ENCODE assay signal across 23 cellular contexts in genomic region chr16:50669741-50670140, GRCh38. TPM values are rescaled to one million over a fixed set of nuclear protein-coding genes. Genes with fewer than 3 reads are reported as not detected.
DNase-seq lines count a peak whose midpoint lies in the region; ATAC-seq, FAIRE-seq and TF ChIP-seq lines count a peak whose summit lies in the region.
"Had no signal": no experiment of that assay in that cellular context is flagged by ENCODE, and none has a peak within 500 bp of the region (broad histone marks: within the 10 kb centered on the region; RNA-seq: fewer than 3 reads in every experiment).

No MANE protein-coding gene starts in this region.

- H3K4me1 Mint-ChIP-seq in T-helper 17 cell: peaks cover 30% of the 10 kb centered on the region
- peaks cover 35% of the 10 kb centered on the region for H3K4me1 Mint-ChIP-seq in activated T-helper 17 cell treated with anti-CD3 and anti-CD28 coated beads, Interleukin-2, amount 50 U/mL, for 72 hours

- H3K4me3 Mint-ChIP-seq in T-helper 17 cell: no peak overlapping the region
- no peak overlapping the region for H3K4me3 Mint-ChIP-seq in activated T-helper 17 cell treated with anti-CD3 and anti-CD28 coated beads, Interleukin-2, amount 50 U/mL, for 72 hours
- H3K4me3 Mint-ChIP-seq: IgD-negative memory B cell had no signal

- DNase-seq in T-helper 17 cell (no peak), lower lobe of right lung (peak; percentile 13), spleen (peak; percentile 39), HepG2 (ENCODE audit: low spot score) (no peak), occipital lobe (lab: John Stamatoyannopoulos, UW) (no peak), OCI-LY7 (ENCODE audit: low spot score) (no peak)
- DNase-seq: ACHN; C1 segment of cervical spinal cord; Caco-2; CD4-positive, CD25-positive, alpha-beta regulatory T cell; GM23248; KBM-7 had no signal

- H4K20me1 ChIP-seq in BLaER1 treated with 17β-estradiol and CSF1 and Interleukin-3, amounts not matched to agents 10 nM and 100 nM: 0 out of 22 replicates have a peak, but pooled peaks cover 0 to 8% (median 0%) of the 10 kb centered on the region in 11 experiments
- H4K20me1 ChIP-seq in HepG2 (ENCODE audit: insufficient read depth, low read length) (no peaks in the 10 kb centered on the region), OCI-LY7 (ENCODE audit: insufficient read depth, low read length) (no peaks in the 10 kb centered on the region)

- no peak overlapping the region for H3K27ac ChIP-seq in BLaER1 treated with 17β-estradiol and CSF1 and Interleukin-3, amounts not matched to agents 10 nM and 100 nM
- H3K27ac ChIP-seq in lower lobe of right lung: no peak overlapping the region
- H3K27ac ChIP-seq in spleen: peak overlapping the region in 1 of 8 donors; percentile 56
- H3K27ac ChIP-seq in HepG2 (ENCODE audit: extremely low read length, insufficient read depth, low read length): no peak overlapping the region
- H3K27ac ChIP-seq in OCI-LY7 (ENCODE audit: low read depth, low read length, poor library complexity, severe bottlenecking): no peak overlapping the region
- H3K27ac ChIP-seq: GM23248 had no signal

- no peaks in the 10 kb centered on the region for H3K27me3 Mint-ChIP-seq in T-helper 17 cell
- no peaks in the 10 kb centered on the region for H3K27me3 Mint-ChIP-seq in activated T-helper 17 cell treated with anti-CD3 and anti-CD28 coated beads, Interleukin-2, amount 50 U/mL, for 72 hours
- H3K27me3 Mint-ChIP-seq: CD4-positive, CD25-positive, alpha-beta regulatory T cell; IgD-negative memory B cell had no signal

- H2AFZ ChIP-seq in HepG2 (ENCODE audit: low read length) (no peak overlapping the region), OCI-LY7 (ENCODE audit: low read length) (no peak overlapping the region)
- H2AFZ ChIP-seq: GM23248 had no signal

- CTCF ChIA-PET in HepG2 (lab: Yijun Ruan, JAX; ENCODE audit: low intra/inter-chr PET ratio, low total read pairs): no interaction called here
- CTCF ChIA-PET in OCI-LY7 (lab: Charles Lee; ENCODE audit: unreplicated experiment): interaction anchor here (2.6 kb wide), 1 partner anchor 137 kb away, joined by 12 read pairs; no protein-coding TSS in a partner anchor

- no TSS peak for BruUV-seq in HepG2 (replicated peaks; lab: Mats Ljungman, UMichigan)
- no TSS peak for BruUV-seq in OCI-LY7 (replicated peaks; lab: Mats Ljungman, UMichigan)

- WGBS in spleen, 5 donors: 89 to 100% (median 96%) methylated on average over 4 of the region's 4 CpGs
- 100% methylated on average over 3 of the region's 4 CpGs for WGBS in HepG2 (ENCODE audit: low lambda C conversion rate)

- no peaks in the 10 kb centered on the region for H3K27me3 ChIP-seq in BLaER1 treated with 17β-estradiol and CSF1 and Interleukin-3, amounts not matched to agents 10 nM and 100 nM
- no peaks in the 10 kb centered on the region for H3K27me3 ChIP-seq in lower lobe of right lung (ENCODE audit: low read depth)
- H3K27me3 ChIP-seq in spleen (replicated peaks in 1 of 7): no peaks in the 10 kb centered on the region
- H3K27me3 ChIP-seq in HepG2 (ENCODE audit: control insufficient read depth in 1 of 2, insufficient read depth in 2 of 2, low read length in 2 of 2): no peaks in the 10 kb centered on the region

- POLR2A ChIA-PET in HepG2 (lab: Yijun Ruan, JAX): no interaction called here
- POLR2A ChIA-PET in OCI-LY7 (lab: Charles Lee): no interaction called here

- no peaks in the 10 kb centered on the region for H3K9me2 ChIP-seq in OCI-LY7 (ENCODE audit: insufficient read depth, low read length)

- TF ChIP-seq RAD21 in HepG2 (CRISPR knock-in tag; IDR thresholded peaks at IDR 0.05): no peak

- FAIRE-seq in HepG2 (lab: Jason Lieb, UNC): no peak
- FAIRE-seq: A204.1, D721Med, G401.6, GM12892, GM18507, HTR-8/SVneo had no signal

- TF ChIP-seq CTCF in lower lobe of right lung (IDR thresholded peaks at IDR 0.05) (no peak), spleen (IDR thresholded peaks at IDR 0.05 in 8 of 11, conservative IDR thresholded peaks at IDR 0.05 in 3 of 11) (no peak), HepG2 (CRISPR knock-in tag; IDR thresholded peaks at IDR 0.05) (no peak), OCI-LY7 (conservative IDR thresholded peaks at IDR 0.05; ENCODE audit: low read length) (no peak)

- H3K27ac Mint-ChIP-seq in T-helper 17 cell: peak overlapping the region; percentile 94
- no peak overlapping the region for H3K27ac Mint-ChIP-seq in activated T-helper 17 cell treated with anti-CD3 and anti-CD28 coated beads, Interleukin-2, amount 50 U/mL, for 72 hours

- in situ Hi-C loops in HepG2 (cut with HindIII; ENCODE audit: extremely low pct_ligation_motif_present, low pct_unique_long_range_greater_than_20kb): loop anchor here (5.0 to 10.0 kb wide), 3 partner anchors 138 to 405 kb away; partner anchors contain the start of gene ADCY7

- H3K4me2 ChIP-seq in BLaER1 treated with 17β-estradiol and CSF1 and Interleukin-3, amounts not matched to agents 10 nM and 100 nM: peak overlapping the region in 8 of 11 experiments; percentile 27 to 87 (median 70); a peak in 6 of 22 replicates
- H3K4me2 ChIP-seq in HepG2 (ENCODE audit: low read depth, low read length) (no peak overlapping the region), OCI-LY7 (ENCODE audit: low read length) (no peak overlapping the region)

- H3K79me2 ChIP-seq in HepG2 (ENCODE audit: insufficient read depth, low read length) (no peaks in the 10 kb centered on the region), OCI-LY7 (ENCODE audit: insufficient read depth, low read depth, low read length) (no peaks in the 10 kb centered on the region)

- H3K36me3 Mint-ChIP-seq in T-helper 17 cell (ENCODE audit: low read depth): peaks cover 8% of the 10 kb centered on the region
- H3K36me3 Mint-ChIP-seq in activated T-helper 17 cell treated with anti-CD3 and anti-CD28 coated beads, Interleukin-2, amount 50 U/mL, for 72 hours (ENCODE audit: low read depth): peaks cover 69% of the 10 kb centered on the region

- TF ChIP-seq POLR2A in spleen (IDR thresholded peaks at IDR 0.05) (no peak), HepG2 (IDR thresholded peaks at IDR 0.05; ENCODE audit: insufficient read depth in 1 of 2, low read depth in 2 of 2, low read length in 2 of 2) (no peak)

- H3K9me3 ChIP-seq in BLaER1 treated with 17β-estradiol and CSF1 and Interleukin-3, amounts not matched to agents 10 nM and 100 nM (replicated peaks in 1 of 11): peaks cover 29 to 37% (median 35%) of the 10 kb centered on the region in 11 experiments
- H3K9me3 ChIP-seq in T-helper 17 cell (ENCODE audit: control insufficient read depth, low read length, poor library complexity, severe bottlenecking): no peaks in the 10 kb centered on the region
- H3K9me3 ChIP-seq in lower lobe of right lung: peaks cover 23% of the 10 kb centered on the region
- peaks cover 0 to 36% (median 34%) of the 10 kb centered on the region in 8 donors for H3K9me3 ChIP-seq in spleen
- H3K9me3 ChIP-seq in HepG2 (ENCODE audit: low read length): peaks cover 34% of the 10 kb centered on the region
- peaks cover 6% of the 10 kb centered on the region; the same call in 1 of the 2 replicates for H3K9me3 ChIP-seq in OCI-LY7 (ENCODE audit: low read length)

- intact Hi-C loops in lower lobe of right lung (cut with DNase I): no loop called here
- intact Hi-C loops in spleen (cut with DNase I; ENCODE audit: low total_unique reads): loop anchor here (5.0 to 10.0 kb wide), 5 partner anchors 78 to 645 kb away; partner anchors contain the start of genes BRD7 and CNEP1R1
- intact Hi-C loops in HepG2 (cut with micrococcal nuclease; ENCODE audit: unreplicated experiment): loop anchor here (5.0 to 10.0 kb wide), 3 partner anchors 73 to 425 kb away; partner anchors contain the start of gene CYLD
- intact Hi-C loops in OCI-LY7 (cut with micrococcal nuclease; ENCODE audit: unreplicated experiment): loop anchor here (5.0 kb wide), 1 partner anchor 78 kb away; no protein-coding TSS in a partner anchor

- H3K36me3 ChIP-seq in BLaER1 treated with 17β-estradiol and CSF1 and Interleukin-3, amounts not matched to agents 10 nM and 100 nM: peaks cover 32 to 52% (median 37%) of the 10 kb centered on the region in 11 experiments
- H3K36me3 ChIP-seq in lower lobe of right lung: peaks cover 1% of the 10 kb centered on the region
- peaks cover 0 to 73% (median 35%) of the 10 kb centered on the region in 6 donors for H3K36me3 ChIP-seq in spleen
- H3K36me3 ChIP-seq in HepG2 (replicated peaks in 1 of 2; ENCODE audit: control insufficient read depth in 1 of 2, insufficient read depth in 2 of 2, low read length in 2 of 2): no peaks in the 10 kb centered on the region
- H3K36me3 ChIP-seq in OCI-LY7 (ENCODE audit: insufficient read depth, low read length): no peaks in the 10 kb centered on the region
- H3K36me3 ChIP-seq: HAP-1 had no signal

- no peak overlapping the region for H3K9ac ChIP-seq in BLaER1 treated with 17β-estradiol and CSF1 and Interleukin-3, amounts not matched to agents 10 nM and 100 nM
- H3K9ac ChIP-seq in HepG2 (ENCODE audit: insufficient read depth, low read depth, low read length): no peak overlapping the region
- H3K9ac ChIP-seq: GM23248 had no signal

- H3K9me3 Mint-ChIP-seq in activated T-helper 17 cell treated with anti-CD3 and anti-CD28 coated beads, Interleukin-2, amount 50 U/mL, for 72 hours: peaks cover 4% of the 10 kb centered on the region

- no peak for TF ChIP-seq EP300 in HepG2 (IDR thresholded peaks at IDR 0.05; ENCODE audit: low read depth in 2 of 2, low read length in 2 of 2)
- TF ChIP-seq EP300 in HepG2 (CRISPR knock-in tag; IDR thresholded peaks at IDR 0.05; ENCODE audit: borderline replicate concordance): no peak

- H3K4me1 ChIP-seq in BLaER1 treated with 17β-estradiol and CSF1 and Interleukin-3, amounts not matched to agents 10 nM and 100 nM: peaks cover 40 to 55% (median 44%) of the 10 kb centered on the region in 10 experiments
- H3K4me1 ChIP-seq in lower lobe of right lung: peaks cover 15% of the 10 kb centered on the region
- H3K4me1 ChIP-seq in spleen: peaks cover 10 to 44% (median 31%) of the 10 kb centered on the region in 6 donors
- H3K4me1 ChIP-seq in HepG2 (ENCODE audit: insufficient read depth, low read length): peaks cover 36% of the 10 kb centered on the region
- H3K4me1 ChIP-seq in OCI-LY7 (ENCODE audit: insufficient read depth, low read length, poor library complexity, severe bottlenecking): no peaks in the 10 kb centered on the region

- H3K4me3 ChIP-seq in BLaER1 treated with 17β-estradiol and CSF1 and Interleukin-3, amounts not matched to agents 10 nM and 100 nM: no peak overlapping the region
- H3K4me3 ChIP-seq in lower lobe of right lung (no peak overlapping the region), spleen (no peak overlapping the region), HepG2 (replicated peaks in 1 of 3; ENCODE audit: insufficient read depth in 1 of 3, low read depth in 2 of 3, low read length in 3 of 3) (no peak overlapping the region), OCI-LY7 (ENCODE audit: low read depth, low read length, poor library complexity, severe bottlenecking) (no peak overlapping the region)
- H3K4me3 ChIP-seq: GM23248, HAP-1 had no signal

- no peak for ATAC-seq in T-helper 17 cell
- no peak for ATAC-seq in lower lobe of right lung
- no peak for ATAC-seq in HepG2
- ATAC-seq in activated T-helper 17 cell treated with anti-CD3 and anti-CD28 coated beads, Interleukin-2, amount 50 U/mL, for 72 hours (replicated peaks): no peak

RNA-seq across cellular contexts. Expression of gene SNX20, which starts 11.4 kb away (rescaled TPM):
- total RNA-seq in T-helper 17 cell (10 to 100 TPM; 44.0 to 58.9 TPM), lower lobe of right lung (15.4 TPM), spleen (10 to 100 TPM; 27.2 to 50.5 (median 34.7) TPM), HepG2 (2016; rRNA removed; fragmentation: Illumina TruSeq; extraction: Trizol) (not detected in 2 replicates), occipital lobe (0.16 TPM), OCI-LY7 (2022) (1.3 and 1.5 TPM in 2 replicates)
- polyA plus RNA-seq in spleen (10 to 100 TPM; 17.6 to 24.6 (median 23.7) TPM), HepG2 (2011; rRNA removed) (not detected in 2 replicates)
- not detected in 2 replicates for total RNA-seq in HepG2 (2016; cell fraction: cytosol; rRNA removed; fragmentation: Illumina TruSeq; extraction: Trizol; ENCODE audit: low read depth)
- total RNA-seq in HepG2 (2016; cell fraction: insoluble cytoplasmic fraction; rRNA removed; fragmentation: Illumina TruSeq; extraction: Trizol): not detected in 2 replicates
- total RNA-seq in HepG2 (2016; cell fraction: membrane; rRNA removed; fragmentation: Illumina TruSeq; extraction: Trizol): not detected in 2 replicates
- not detected in 2 replicates for total RNA-seq in HepG2 (2016; cell fraction: nucleus; rRNA removed; fragmentation: Illumina TruSeq; extraction: Trizol)
- not detected in 2 replicates for polyA plus RNA-seq in HepG2 (2011; cell fraction: cytosol; rRNA removed)
- not detected in 2 replicates for polyA plus RNA-seq in HepG2 (2011; cell fraction: nucleus; rRNA removed)
- polyA plus RNA-seq in HepG2 (2012): 0.04 TPM in 1 of 2 replicates, not detected in the other
- not detected in 2 replicates for polyA plus RNA-seq in HepG2 (2016; cell fraction: cytosol; fragmentation: Illumina TruSeq; extraction: Trizol; ENCODE audit: low read depth)
- polyA plus RNA-seq in HepG2 (2016; cell fraction: insoluble cytoplasmic fraction; fragmentation: Illumina TruSeq; extraction: Trizol; ENCODE audit: low read depth): not detected in 2 replicates
- not detected in 2 replicates for polyA plus RNA-seq in HepG2 (2016; cell fraction: membrane; fragmentation: Illumina TruSeq; extraction: Trizol; ENCODE audit: low read depth)
- not detected in 2 replicates for polyA plus RNA-seq in HepG2 (2016; cell fraction: nucleus; fragmentation: Illumina TruSeq; extraction: Trizol; ENCODE audit: insufficient read depth, low read depth)
- polyA minus RNA-seq in HepG2 (2011; rRNA and poly(A)+ RNA removed; ENCODE audit: low replicate concordance): not detected in 2 replicates
- polyA minus RNA-seq in HepG2 (2011; cell fraction: cytosol; rRNA and poly(A)+ RNA removed): not detected in 2 replicates
- polyA minus RNA-seq in HepG2 (2011; cell fraction: nucleus; rRNA and poly(A)+ RNA removed): not detected in 2 replicates
- 10 to 100 TPM; 53.9 to 96.9 TPM for total RNA-seq in activated T-helper 17 cell treated with anti-CD3 and anti-CD28 coated beads, Interleukin-2, amount 50 U/mL, for 72 hours
- 2.3 and 5.8 TPM in 2 replicates for total RNA-seq in OCI-LY7 (2014; rRNA removed; shearing (Covaris generic))
- total RNA-seq: Caco-2, GM23248, H4 had no signal
- polyA plus RNA-seq: GM23248 had no signal

RNA-seq across cellular contexts. Expression of gene NOD2, which starts 23.7 kb away (rescaled TPM):
- total RNA-seq in T-helper 17 cell (10 to 100 TPM in 1 of 2 donors, 1 to 10 TPM in 1; 9.4 to 16.6 TPM), lower lobe of right lung (13.2 TPM), spleen (10 to 100 TPM in 3 of 7 donors, 1 to 10 TPM in 4; 5.6 to 23.2 (median 9.9) TPM), HepG2 (2016; rRNA removed; fragmentation: Illumina TruSeq; extraction: Trizol) (0.27 and 0.29 TPM in 2 replicates), occipital lobe (0.16 TPM), OCI-LY7 (2022) (not detected in 2 replicates)
- polyA plus RNA-seq in spleen (1 to 10 TPM in 2 of 3 donors, under 1 TPM in 1; 0.41 to 2.8 (median 2.3) TPM), HepG2 (2011; rRNA removed) (0.76 and 0.81 TPM in 2 replicates)
- 0.18 and 0.20 TPM in 2 replicates for total RNA-seq in HepG2 (2016; cell fraction: cytosol; rRNA removed; fragmentation: Illumina TruSeq; extraction: Trizol; ENCODE audit: low read depth)
- total RNA-seq in HepG2 (2016; cell fraction: insoluble cytoplasmic fraction; rRNA removed; fragmentation: Illumina TruSeq; extraction: Trizol): 0.09 and 0.12 TPM in 2 replicates
- 0.21 TPM in 1 of 2 replicates, not detected in the other for total RNA-seq in HepG2 (2016; cell fraction: membrane; rRNA removed; fragmentation: Illumina TruSeq; extraction: Trizol)
- total RNA-seq in HepG2 (2016; cell fraction: nucleus; rRNA removed; fragmentation: Illumina TruSeq; extraction: Trizol): 0.22 and 0.38 TPM in 2 replicates
- 0.36 and 0.68 TPM in 2 replicates for polyA plus RNA-seq in HepG2 (2011; cell fraction: cytosol; rRNA removed)
- 1.9 and 2.3 TPM in 2 replicates for polyA plus RNA-seq in HepG2 (2011; cell fraction: nucleus; rRNA removed)
- polyA plus RNA-seq in HepG2 (2012): 0.19 and 0.29 TPM in 2 replicates
- polyA plus RNA-seq in HepG2 (2016; cell fraction: cytosol; fragmentation: Illumina TruSeq; extraction: Trizol; ENCODE audit: low read depth): 0.02 and 0.03 TPM in 2 replicates
- not detected in 2 replicates for polyA plus RNA-seq in HepG2 (2016; cell fraction: insoluble cytoplasmic fraction; fragmentation: Illumina TruSeq; extraction: Trizol; ENCODE audit: low read depth)
- not detected in 2 replicates for polyA plus RNA-seq in HepG2 (2016; cell fraction: membrane; fragmentation: Illumina TruSeq; extraction: Trizol; ENCODE audit: low read depth)
- 0.17 and 0.37 TPM in 2 replicates for polyA plus RNA-seq in HepG2 (2016; cell fraction: nucleus; fragmentation: Illumina TruSeq; extraction: Trizol; ENCODE audit: insufficient read depth, low read depth)
- polyA minus RNA-seq in HepG2 (2011; rRNA and poly(A)+ RNA removed; ENCODE audit: low replicate concordance): 4.8 TPM in 1 of 2 replicates, not detected in the other
- polyA minus RNA-seq in HepG2 (2011; cell fraction: cytosol; rRNA and poly(A)+ RNA removed): 0.49 and 1.1 TPM in 2 replicates
- 2.1 and 2.3 TPM in 2 replicates for polyA minus RNA-seq in HepG2 (2011; cell fraction: nucleus; rRNA and poly(A)+ RNA removed)
- 10 to 100 TPM in 1 of 2 donors, 1 to 10 TPM in 1; 7.6 to 28.4 TPM for total RNA-seq in activated T-helper 17 cell treated with anti-CD3 and anti-CD28 coated beads, Interleukin-2, amount 50 U/mL, for 72 hours
- total RNA-seq in OCI-LY7 (2014; rRNA removed; shearing (Covaris generic)): not detected in 2 replicates
- total RNA-seq: GM23248, H4 had no signal
- polyA plus RNA-seq: GM23248 had no signal

Comparison
In these comparisons a context has a peak if more than half of its experiments do, and no peak if none do; other contexts are left out.
1. H3K4me2 ChIP-seq: peak in BLaER1 treated with 17β-estradiol and CSF1 and Interleukin-3, amounts not matched to agents 10 nM and 100 nM (8 of 11); none in HepG2 (single experiment) and OCI-LY7 (single experiment).
2. DNase-seq: peak in lower lobe of right lung (single experiment) and spleen (single experiment); none in T-helper 17 cell (0 of 3), HepG2 (single experiment), occipital lobe (single experiment) and OCI-LY7 (single experiment).